Comparison of ENCODE assay signal across 9 cellular contexts in genomic region chrX:136148391-136148790, GRCh38. TPM values are rescaled to one million over a fixed set of nuclear protein-coding genes. Genes with fewer than 3 reads are reported as not detected.
DNase-seq lines count a peak whose midpoint lies in the region; ATAC-seq, FAIRE-seq and TF ChIP-seq lines count a peak whose summit lies in the region.
"Had no signal": no experiment of that assay in that cellular context is flagged by ENCODE, and none has a peak within 500 bp of the region (broad histone marks: within the 10 kb centered on the region; RNA-seq: fewer than 3 reads in every experiment).

No MANE protein-coding gene starts in this region.

- intact Hi-C loops in CD14-positive monocyte (cut with micrococcal nuclease) (no loop called here), PC-3 (cut with micrococcal nuclease) (no loop called here), esophagus squamous epithelium (cut with DNase I) (no loop called here)

- 0 out of 2 replicates have a peak, but pooled peaks cover 5% of the 10 kb centered on the region for H4K20me1 ChIP-seq in PC-3 (ENCODE audit: low read length)

- POLR2A ChIA-PET in PC-3 (lab: Charles Lee; ENCODE audit: unreplicated experiment): no interaction called here

- H3K27ac ChIP-seq in PC-3 (ENCODE audit: low read length): no peak overlapping the region
- peak overlapping the region; percentile 42 to 93 (median 87) for H3K27ac ChIP-seq in esophagus squamous epithelium

- H3K4me1 Mint-ChIP-seq in CD14-positive monocyte (peaks cover 18% of the 10 kb centered on the region), osteocyte (ENCODE audit: unreplicated experiment) (peaks cover 30% of the 10 kb centered on the region)

- WGBS in esophagus squamous epithelium, 2 donors: 10 to 26% methylated on average over 4 to 16 of the region's 17 CpGs

- H3K4me1 ChIP-seq in PC-3 (ENCODE audit: insufficient read depth, low read length): peaks cover 12% of the 10 kb centered on the region; the same call in 1 of the 2 replicates
- H3K4me1 ChIP-seq in esophagus squamous epithelium: peaks cover 0 to 9% (median 0%) of the 10 kb centered on the region in 3 donors

- no peaks in the 10 kb centered on the region for H3K27me3 ChIP-seq in PC-3 (ENCODE audit: low read length)
- H3K27me3 ChIP-seq in esophagus squamous epithelium: peaks cover 0 to 6% (median 0%) of the 10 kb centered on the region in 4 donors

- DNase-seq in CD14-positive monocyte (ENCODE audit: low spot score) (no peak), PC-3 (no peak), esophagus squamous epithelium (lab: John Stamatoyannopoulos, UW) (no peak), osteocyte (ENCODE audit: extremely low spot score, unreplicated experiment) (no peak), NCI-H1092 (lab: John Stamatoyannopoulos, UW) (no peak), D721Med (ENCODE audit: insufficient read length, low spot score) (no peak)
- DNase-seq: NCI-H2029 had no signal

- TSS peak; percentile 61 for BruUV-seq in PC-3 (replicated peaks; lab: Mats Ljungman, UMichigan)

- H3K27me3 Mint-ChIP-seq in CD14-positive monocyte (ENCODE audit: low read depth in 3 of 3) (peaks cover 28 to 37% (median 29%) of the 10 kb centered on the region in 3 donors), osteocyte (ENCODE audit: unreplicated experiment) (no peaks in the 10 kb centered on the region)

- no peak for FAIRE-seq in D721Med (lab: Jason Lieb, UNC)

- H2AFZ ChIP-seq in PC-3 (ENCODE audit: low read length): no peak overlapping the region

- H3K9me2 ChIP-seq in PC-3 (replicated peaks; ENCODE audit: low read length): no peaks in the 10 kb centered on the region

- peak overlapping the region; percentile 53 to 64 for H3K4me3 Mint-ChIP-seq in CD14-positive monocyte
- peak overlapping the region; percentile 82 for H3K4me3 Mint-ChIP-seq in osteocyte (ENCODE audit: unreplicated experiment)

- ATAC-seq in PC-3: no peak
- no peak for ATAC-seq in GM18861 (IDR thresholded peaks at IDR 0.05; ENCODE audit: unreplicated experiment)
- ATAC-seq in GM18858 (IDR thresholded peaks at IDR 0.05; ENCODE audit: unreplicated experiment): no peak

- H3K9me3 ChIP-seq in PC-3 (ENCODE audit: low read length): no peaks in the 10 kb centered on the region
- no peaks in the 10 kb centered on the region for H3K9me3 ChIP-seq in esophagus squamous epithelium

- H3K27ac Mint-ChIP-seq in CD14-positive monocyte: no peak overlapping the region
- peak overlapping the region; percentile 93 for H3K27ac Mint-ChIP-seq in osteocyte (ENCODE audit: unreplicated experiment)

- H3K4me3 ChIP-seq in PC-3 (ENCODE audit: low read length) (no peak overlapping the region), esophagus squamous epithelium (peak overlapping the region; percentile 9 to 79 (median 60))

- H3K9me3 Mint-ChIP-seq in CD14-positive monocyte (peaks cover 0 to 12% (median 9%) of the 10 kb centered on the region in 7 donors), osteocyte (ENCODE audit: unreplicated experiment) (peaks cover 13% of the 10 kb centered on the region)

- peaks cover 15% of the 10 kb centered on the region for H3K79me2 ChIP-seq in PC-3 (ENCODE audit: low read length)

- H3K36me3 Mint-ChIP-seq in CD14-positive monocyte: peaks cover 0 to 5% of the 10 kb centered on the region in 2 donors
- H3K36me3 Mint-ChIP-seq in osteocyte (ENCODE audit: unreplicated experiment): peaks cover 16% of the 10 kb centered on the region

- TF ChIP-seq CTCF in CD14-positive monocyte (IDR thresholded peaks at IDR 0.05) (no peak), PC-3 (conservative IDR thresholded peaks at IDR 0.05; ENCODE audit: low read depth, low read length) (no peak), esophagus squamous epithelium (IDR thresholded peaks at IDR 0.05) (no peak), osteocyte (IDR thresholded peaks at IDR 0.05) (no peak), D721Med (IDR thresholded peaks at IDR 0.05; ENCODE audit: insufficient read depth, missing control alignments) (no peak)

- H3K36me3 ChIP-seq in PC-3 (ENCODE audit: low read depth, low read length): no peaks in the 10 kb centered on the region
- no peaks in the 10 kb centered on the region for H3K36me3 ChIP-seq in esophagus squamous epithelium

- TF ChIP-seq POLR2A in esophagus squamous epithelium (IDR thresholded peaks at IDR 0.05): no peak

- no peak overlapping the region for H3K9ac ChIP-seq in PC-3 (ENCODE audit: low read length)

- CTCF ChIA-PET in PC-3 (lab: Charles Lee): no interaction called here

- H3F3A ChIP-seq in PC-3 (ENCODE audit: low read length, unreplicated experiment): no peaks in the 10 kb centered on the region

- peak overlapping the region; percentile 82; the same call in 1 of the 2 replicates for H3K4me2 ChIP-seq in PC-3 (ENCODE audit: low read length)

RNA-seq across cellular contexts. Expression of gene FHL1, which starts 1.1 kb away (rescaled TPM):
- 1 to 10 TPM in 1 of 2 donors, under 1 TPM in 1; 0.98 to 4.0 TPM for polyA plus RNA-seq in CD14-positive monocyte
- total RNA-seq in PC-3 (2014; rRNA removed) (42.4 and 51.8 TPM in 2 replicates), esophagus squamous epithelium (100 to 1,000 TPM in 2 of 4 donors, 10 to 100 TPM in 2; 17.1 to 509 (median 70.4) TPM), osteocyte (1,613 and 1,725 TPM in 2 replicates)
